ENCODE assay signal across 3 cellular contexts in genomic region chr3:26556637-26557036, GRCh38.
"Had no signal": no experiment of that assay in that cellular context is flagged by ENCODE, and none has a peak within 500 bp of the region (broad histone marks: within the 10 kb centered on the region; RNA-seq: fewer than 3 reads in every experiment).

No MANE protein-coding gene starts in this region.

- ATAC-seq: GM12878 had no signal

- DNase-seq: GDM1, GF-D8 had no signal
